Comparison of ENCODE assay signal across 1 cellular context in the genomic region with DNA sequence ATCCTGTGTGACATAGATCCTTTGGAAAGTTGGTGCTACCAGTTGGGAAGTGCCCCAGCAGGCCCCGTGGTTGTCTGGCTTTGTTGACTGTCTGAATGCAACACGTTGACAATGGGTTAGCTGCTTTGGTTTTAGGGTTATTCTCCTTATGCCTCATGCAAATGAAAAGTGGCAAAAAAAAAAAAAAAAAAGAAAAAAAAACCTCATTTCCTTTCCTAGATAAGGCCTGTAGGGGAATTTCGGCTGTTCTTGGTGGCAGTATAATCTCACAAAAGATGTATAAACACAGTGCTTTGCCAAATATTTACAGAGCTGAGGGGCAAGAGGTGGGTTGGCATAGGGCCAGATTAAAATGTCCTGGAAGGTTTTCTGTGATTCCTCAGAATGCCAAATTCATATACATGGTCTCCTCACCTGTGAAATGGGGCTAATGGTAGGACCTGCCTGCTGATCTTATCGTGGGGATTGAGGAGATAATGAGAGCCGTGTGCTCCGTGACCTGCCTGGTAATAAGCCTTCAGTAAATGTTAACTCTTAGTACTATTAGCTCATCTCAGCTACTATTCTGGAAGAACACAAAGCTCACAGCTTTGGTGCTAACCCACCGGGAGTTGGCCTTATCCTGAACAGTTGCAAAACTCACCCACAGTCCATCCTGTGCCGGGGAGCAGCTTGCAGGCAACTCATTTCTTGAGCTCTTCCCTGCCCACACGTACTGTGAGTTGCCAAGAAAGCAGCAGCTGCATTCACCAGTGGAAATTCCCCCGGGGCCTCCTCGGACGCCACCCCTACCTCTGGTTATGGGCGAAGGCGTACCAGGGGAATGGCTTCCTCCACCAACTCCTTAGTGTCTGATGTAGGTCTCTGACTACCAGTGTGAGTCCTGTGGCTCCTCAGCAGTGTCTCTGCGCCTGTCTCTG.
TF ChIP-seq lines count a peak whose summit lies in the region.

No MANE protein-coding gene starts in this region.

TF ChIP-seq in GM12878, 131 proteins besides CTCF, POLR2A, EP300 and RAD21 (continued from another document and continues in another):
- TF ChIP-seq, protein P1, sequence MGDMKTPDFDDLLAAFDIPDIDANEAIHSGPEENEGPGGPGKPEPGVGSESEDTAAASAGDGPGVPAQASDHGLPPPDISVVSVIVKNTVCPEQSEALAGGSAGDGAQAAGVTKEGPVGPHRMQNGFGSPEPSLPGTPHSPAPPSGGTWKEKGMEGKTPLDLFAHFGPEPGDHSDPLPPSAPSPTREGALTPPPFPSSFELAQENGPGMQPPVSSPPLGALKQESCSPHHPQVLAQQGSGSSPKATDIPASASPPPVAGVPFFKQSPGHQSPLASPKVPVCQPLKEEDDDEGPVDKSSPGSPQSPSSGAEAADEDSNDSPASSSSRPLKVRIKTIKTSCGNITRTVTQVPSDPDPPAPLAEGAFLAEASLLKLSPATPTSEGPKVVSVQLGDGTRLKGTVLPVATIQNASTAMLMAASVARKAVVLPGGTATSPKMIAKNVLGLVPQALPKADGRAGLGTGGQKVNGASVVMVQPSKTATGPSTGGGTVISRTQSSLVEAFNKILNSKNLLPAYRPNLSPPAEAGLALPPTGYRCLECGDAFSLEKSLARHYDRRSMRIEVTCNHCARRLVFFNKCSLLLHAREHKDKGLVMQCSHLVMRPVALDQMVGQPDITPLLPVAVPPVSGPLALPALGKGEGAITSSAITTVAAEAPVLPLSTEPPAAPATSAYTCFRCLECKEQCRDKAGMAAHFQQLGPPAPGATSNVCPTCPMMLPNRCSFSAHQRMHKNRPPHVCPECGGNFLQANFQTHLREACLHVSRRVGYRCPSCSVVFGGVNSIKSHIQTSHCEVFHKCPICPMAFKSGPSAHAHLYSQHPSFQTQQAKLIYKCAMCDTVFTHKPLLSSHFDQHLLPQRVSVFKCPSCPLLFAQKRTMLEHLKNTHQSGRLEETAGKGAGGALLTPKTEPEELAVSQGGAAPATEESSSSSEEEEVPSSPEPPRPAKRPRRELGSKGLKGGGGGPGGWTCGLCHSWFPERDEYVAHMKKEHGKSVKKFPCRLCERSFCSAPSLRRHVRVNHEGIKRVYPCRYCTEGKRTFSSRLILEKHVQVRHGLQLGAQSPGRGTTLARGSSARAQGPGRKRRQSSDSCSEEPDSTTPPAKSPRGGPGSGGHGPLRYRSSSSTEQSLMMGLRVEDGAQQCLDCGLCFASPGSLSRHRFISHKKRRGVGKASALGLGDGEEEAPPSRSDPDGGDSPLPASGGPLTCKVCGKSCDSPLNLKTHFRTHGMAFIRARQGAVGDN (IDR thresholded peaks at IDR 0.05), result peak; percentile 58
- TF ChIP-seq FOXM1 (IDR thresholded peaks at IDR 0.05; ENCODE audit: low read depth, low read length) (peak; percentile 87; the same call in 1 of the 2 replicates), RFX5 (IDR thresholded peaks at IDR 0.05; ENCODE audit: low read depth, low read length) (no peak), JUND (IDR thresholded peaks at IDR 0.05; ENCODE audit: low read depth, low read length) (peak; percentile 80), SMAD1 (IDR thresholded peaks at IDR 0.05; ENCODE audit: low read depth, partially characterized antibody) (peak; percentile 96), SREBF1 (IDR thresholded peaks at IDR 0.05; ENCODE audit: low read length) (no peak), ASH2L (IDR thresholded peaks at IDR 0.05; ENCODE audit: borderline replicate concordance, low read depth) (0 out of 2 replicates have a peak, but pooled peaks have one; percentile 27), ZNF207 (IDR thresholded peaks at IDR 0.05; ENCODE audit: borderline replicate concordance) (no peak), TBL1XR1 (IDR thresholded peaks at IDR 0.05; ENCODE audit: low read depth, low read length) (peak; percentile 44), TAF1 (IDR thresholded peaks at IDR 0.05; ENCODE audit: borderline replicate concordance, low read depth, low read length) (no peak), CREB1 (IDR thresholded peaks at IDR 0.05; ENCODE audit: low read depth) (no peak), SMAD5 (IDR thresholded peaks at IDR 0.05; ENCODE audit: low read depth) (0 out of 2 replicates have a peak, but pooled peaks have one; percentile 38), IKZF1 (conservative IDR thresholded peaks at IDR 0.05) (peak; percentile 99), BCL11A (IDR thresholded peaks at IDR 0.05; ENCODE audit: low read depth, low read length) (peak; percentile 93), MYC (IDR thresholded peaks at IDR 0.05; ENCODE audit: insufficient read depth, insufficient read length, insufficient replicate concordance, low read length, severe bottlenecking) (no peak), BHLHE40 (IDR thresholded peaks at IDR 0.05; ENCODE audit: borderline replicate concordance in 1 of 2, low read depth in 2 of 2, low read length in 1 of 2) (peak; percentile 64 to 67), RCOR1 (conservative IDR thresholded peaks at IDR 0.05; ENCODE audit: low read depth, low read length) (0 out of 2 replicates have a peak, but pooled peaks have one; percentile 21), MTA3 (IDR thresholded peaks at IDR 0.05; ENCODE audit: borderline replicate concordance, low read length) (peak; percentile 92), MYB (IDR thresholded peaks at IDR 0.05; ENCODE audit: borderline replicate concordance, low read depth, low read length) (no peak), YBX1 (IDR thresholded peaks at IDR 0.05) (no peak), SMC3 (IDR thresholded peaks at IDR 0.05; ENCODE audit: borderline replicate concordance, low read length) (peak; percentile 1; the same call in 1 of the 2 replicates), PAX8 (IDR thresholded peaks at IDR 0.05) (no peak), TCF7 (IDR thresholded peaks at IDR 0.05; ENCODE audit: borderline replicate concordance) (no peak), HCFC1 (IDR thresholded peaks at IDR 0.05; ENCODE audit: low read length) (no peak), ZBED1 (IDR thresholded peaks at IDR 0.05; ENCODE audit: borderline replicate concordance) (peak; percentile 8; the same call in 1 of the 2 replicates), NBN (IDR thresholded peaks at IDR 0.05) (peak; percentile 92), FOS (IDR thresholded peaks at IDR 0.05; ENCODE audit: borderline replicate concordance, extremely low read depth, insufficient read length) (no peak)
- TF ChIP-seq, protein P2, sequence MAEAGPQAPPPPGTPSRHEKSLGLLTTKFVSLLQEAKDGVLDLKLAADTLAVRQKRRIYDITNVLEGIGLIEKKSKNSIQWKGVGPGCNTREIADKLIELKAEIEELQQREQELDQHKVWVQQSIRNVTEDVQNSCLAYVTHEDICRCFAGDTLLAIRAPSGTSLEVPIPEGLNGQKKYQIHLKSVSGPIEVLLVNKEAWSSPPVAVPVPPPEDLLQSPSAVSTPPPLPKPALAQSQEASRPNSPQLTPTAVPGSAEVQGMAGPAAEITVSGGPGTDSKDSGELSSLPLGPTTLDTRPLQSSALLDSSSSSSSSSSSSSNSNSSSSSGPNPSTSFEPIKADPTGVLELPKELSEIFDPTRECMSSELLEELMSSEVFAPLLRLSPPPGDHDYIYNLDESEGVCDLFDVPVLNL (IDR thresholded peaks at IDR 0.05; ENCODE audit: low read depth, low read length), result no peak
- TF ChIP-seq, protein P3, sequence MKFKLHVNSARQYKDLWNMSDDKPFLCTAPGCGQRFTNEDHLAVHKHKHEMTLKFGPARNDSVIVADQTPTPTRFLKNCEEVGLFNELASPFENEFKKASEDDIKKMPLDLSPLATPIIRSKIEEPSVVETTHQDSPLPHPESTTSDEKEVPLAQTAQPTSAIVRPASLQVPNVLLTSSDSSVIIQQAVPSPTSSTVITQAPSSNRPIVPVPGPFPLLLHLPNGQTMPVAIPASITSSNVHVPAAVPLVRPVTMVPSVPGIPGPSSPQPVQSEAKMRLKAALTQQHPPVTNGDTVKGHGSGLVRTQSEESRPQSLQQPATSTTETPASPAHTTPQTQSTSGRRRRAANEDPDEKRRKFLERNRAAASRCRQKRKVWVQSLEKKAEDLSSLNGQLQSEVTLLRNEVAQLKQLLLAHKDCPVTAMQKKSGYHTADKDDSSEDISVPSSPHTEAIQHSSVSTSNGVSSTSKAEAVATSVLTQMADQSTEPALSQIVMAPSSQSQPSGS (IDR thresholded peaks at IDR 0.05; ENCODE audit: low read length), result peak; percentile 80
- TF ChIP-seq, protein P4, sequence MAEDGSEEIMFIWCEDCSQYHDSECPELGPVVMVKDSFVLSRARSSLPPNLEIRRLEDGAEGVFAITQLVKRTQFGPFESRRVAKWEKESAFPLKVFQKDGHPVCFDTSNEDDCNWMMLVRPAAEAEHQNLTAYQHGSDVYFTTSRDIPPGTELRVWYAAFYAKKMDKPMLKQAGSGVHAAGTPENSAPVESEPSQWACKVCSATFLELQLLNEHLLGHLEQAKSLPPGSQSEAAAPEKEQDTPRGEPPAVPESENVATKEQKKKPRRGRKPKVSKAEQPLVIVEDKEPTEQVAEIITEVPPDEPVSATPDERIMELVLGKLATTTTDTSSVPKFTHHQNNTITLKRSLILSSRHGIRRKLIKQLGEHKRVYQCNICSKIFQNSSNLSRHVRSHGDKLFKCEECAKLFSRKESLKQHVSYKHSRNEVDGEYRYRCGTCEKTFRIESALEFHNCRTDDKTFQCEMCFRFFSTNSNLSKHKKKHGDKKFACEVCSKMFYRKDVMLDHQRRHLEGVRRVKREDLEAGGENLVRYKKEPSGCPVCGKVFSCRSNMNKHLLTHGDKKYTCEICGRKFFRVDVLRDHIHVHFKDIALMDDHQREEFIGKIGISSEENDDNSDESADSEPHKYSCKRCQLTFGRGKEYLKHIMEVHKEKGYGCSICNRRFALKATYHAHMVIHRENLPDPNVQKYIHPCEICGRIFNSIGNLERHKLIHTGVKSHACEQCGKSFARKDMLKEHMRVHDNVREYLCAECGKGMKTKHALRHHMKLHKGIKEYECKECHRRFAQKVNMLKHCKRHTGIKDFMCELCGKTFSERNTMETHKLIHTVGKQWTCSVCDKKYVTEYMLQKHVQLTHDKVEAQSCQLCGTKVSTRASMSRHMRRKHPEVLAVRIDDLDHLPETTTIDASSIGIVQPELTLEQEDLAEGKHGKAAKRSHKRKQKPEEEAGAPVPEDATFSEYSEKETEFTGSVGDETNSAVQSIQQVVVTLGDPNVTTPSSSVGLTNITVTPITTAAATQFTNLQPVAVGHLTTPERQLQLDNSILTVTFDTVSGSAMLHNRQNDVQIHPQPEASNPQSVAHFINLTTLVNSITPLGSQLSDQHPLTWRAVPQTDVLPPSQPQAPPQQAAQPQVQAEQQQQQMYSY (CRISPR knock-in tag; IDR thresholded peaks at IDR 0.05), result no peak
- TF ChIP-seq, protein P5, sequence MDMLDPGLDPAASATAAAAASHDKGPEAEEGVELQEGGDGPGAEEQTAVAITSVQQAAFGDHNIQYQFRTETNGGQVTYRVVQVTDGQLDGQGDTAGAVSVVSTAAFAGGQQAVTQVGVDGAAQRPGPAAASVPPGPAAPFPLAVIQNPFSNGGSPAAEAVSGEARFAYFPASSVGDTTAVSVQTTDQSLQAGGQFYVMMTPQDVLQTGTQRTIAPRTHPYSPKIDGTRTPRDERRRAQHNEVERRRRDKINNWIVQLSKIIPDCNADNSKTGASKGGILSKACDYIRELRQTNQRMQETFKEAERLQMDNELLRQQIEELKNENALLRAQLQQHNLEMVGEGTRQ (IDR thresholded peaks at IDR 0.05; ENCODE audit: borderline replicate concordance, low read depth, low read length), result no peak
- TF ChIP-seq, protein P6, sequence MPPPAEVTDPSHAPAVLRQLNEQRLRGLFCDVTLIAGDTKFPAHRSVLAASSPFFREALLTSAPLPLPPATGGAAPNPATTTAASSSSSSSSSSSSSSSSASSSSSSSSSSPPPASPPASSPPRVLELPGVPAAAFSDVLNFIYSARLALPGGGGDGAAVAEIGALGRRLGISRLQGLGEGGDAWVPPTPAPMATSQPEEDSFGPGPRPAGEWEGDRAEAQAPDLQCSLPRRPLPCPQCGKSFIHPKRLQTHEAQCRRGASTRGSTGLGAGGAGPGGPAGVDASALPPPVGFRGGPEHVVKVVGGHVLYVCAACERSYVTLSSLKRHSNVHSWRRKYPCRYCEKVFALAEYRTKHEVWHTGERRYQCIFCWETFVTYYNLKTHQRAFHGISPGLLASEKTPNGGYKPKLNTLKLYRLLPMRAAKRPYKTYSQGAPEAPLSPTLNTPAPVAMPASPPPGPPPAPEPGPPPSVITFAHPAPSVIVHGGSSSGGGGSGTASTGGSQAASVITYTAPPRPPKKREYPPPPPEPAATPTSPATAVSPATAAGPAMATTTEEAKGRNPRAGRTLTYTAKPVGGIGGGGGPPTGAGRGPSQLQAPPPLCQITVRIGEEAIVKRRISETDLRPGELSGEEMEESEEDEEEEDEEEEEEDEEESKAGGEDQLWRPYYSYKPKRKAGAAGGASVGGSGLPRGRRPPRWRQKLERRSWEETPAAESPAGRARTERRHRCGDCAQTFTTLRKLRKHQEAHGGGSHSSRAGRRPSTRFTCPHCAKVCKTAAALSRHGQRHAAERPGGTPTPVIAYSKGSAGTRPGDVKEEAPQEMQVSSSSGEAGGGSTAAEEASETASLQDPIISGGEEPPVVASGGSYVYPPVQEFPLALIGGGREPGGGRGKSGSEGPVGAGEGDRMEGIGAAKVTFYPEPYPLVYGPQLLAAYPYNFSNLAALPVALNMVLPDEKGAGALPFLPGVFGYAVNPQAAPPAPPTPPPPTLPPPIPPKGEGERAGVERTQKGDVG (CRISPR knock-in tag; IDR thresholded peaks at IDR 0.05), result no peak
- TF ChIP-seq, protein P7, sequence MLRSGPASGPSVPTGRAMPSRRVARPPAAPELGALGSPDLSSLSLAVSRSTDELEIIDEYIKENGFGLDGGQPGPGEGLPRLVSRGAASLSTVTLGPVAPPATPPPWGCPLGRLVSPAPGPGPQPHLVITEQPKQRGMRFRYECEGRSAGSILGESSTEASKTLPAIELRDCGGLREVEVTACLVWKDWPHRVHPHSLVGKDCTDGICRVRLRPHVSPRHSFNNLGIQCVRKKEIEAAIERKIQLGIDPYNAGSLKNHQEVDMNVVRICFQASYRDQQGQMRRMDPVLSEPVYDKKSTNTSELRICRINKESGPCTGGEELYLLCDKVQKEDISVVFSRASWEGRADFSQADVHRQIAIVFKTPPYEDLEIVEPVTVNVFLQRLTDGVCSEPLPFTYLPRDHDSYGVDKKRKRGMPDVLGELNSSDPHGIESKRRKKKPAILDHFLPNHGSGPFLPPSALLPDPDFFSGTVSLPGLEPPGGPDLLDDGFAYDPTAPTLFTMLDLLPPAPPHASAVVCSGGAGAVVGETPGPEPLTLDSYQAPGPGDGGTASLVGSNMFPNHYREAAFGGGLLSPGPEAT (IDR thresholded peaks at IDR 0.05; ENCODE audit: low read depth), result peak; percentile 91
- TF ChIP-seq, protein P8, sequence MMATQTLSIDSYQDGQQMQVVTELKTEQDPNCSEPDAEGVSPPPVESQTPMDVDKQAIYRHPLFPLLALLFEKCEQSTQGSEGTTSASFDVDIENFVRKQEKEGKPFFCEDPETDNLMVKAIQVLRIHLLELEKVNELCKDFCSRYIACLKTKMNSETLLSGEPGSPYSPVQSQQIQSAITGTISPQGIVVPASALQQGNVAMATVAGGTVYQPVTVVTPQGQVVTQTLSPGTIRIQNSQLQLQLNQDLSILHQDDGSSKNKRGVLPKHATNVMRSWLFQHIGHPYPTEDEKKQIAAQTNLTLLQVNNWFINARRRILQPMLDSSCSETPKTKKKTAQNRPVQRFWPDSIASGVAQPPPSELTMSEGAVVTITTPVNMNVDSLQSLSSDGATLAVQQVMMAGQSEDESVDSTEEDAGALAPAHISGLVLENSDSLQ (IDR thresholded peaks at IDR 0.05), result no peak
- TF ChIP-seq, protein P9, sequence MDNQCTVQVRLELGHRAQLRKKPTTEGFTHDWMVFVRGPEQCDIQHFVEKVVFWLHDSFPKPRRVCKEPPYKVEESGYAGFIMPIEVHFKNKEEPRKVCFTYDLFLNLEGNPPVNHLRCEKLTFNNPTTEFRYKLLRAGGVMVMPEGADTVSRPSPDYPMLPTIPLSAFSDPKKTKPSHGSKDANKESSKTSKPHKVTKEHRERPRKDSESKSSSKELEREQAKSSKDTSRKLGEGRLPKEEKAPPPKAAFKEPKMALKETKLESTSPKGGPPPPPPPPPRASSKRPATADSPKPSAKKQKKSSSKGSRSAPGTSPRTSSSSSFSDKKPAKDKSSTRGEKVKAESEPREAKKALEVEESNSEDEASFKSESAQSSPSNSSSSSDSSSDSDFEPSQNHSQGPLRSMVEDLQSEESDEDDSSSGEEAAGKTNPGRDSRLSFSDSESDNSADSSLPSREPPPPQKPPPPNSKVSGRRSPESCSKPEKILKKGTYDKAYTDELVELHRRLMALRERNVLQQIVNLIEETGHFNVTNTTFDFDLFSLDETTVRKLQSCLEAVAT (IDR thresholded peaks at IDR 0.05), result peak; percentile 77
